8 cellular contexts compared by ENCODE assay signal in the genomic region with DNA sequence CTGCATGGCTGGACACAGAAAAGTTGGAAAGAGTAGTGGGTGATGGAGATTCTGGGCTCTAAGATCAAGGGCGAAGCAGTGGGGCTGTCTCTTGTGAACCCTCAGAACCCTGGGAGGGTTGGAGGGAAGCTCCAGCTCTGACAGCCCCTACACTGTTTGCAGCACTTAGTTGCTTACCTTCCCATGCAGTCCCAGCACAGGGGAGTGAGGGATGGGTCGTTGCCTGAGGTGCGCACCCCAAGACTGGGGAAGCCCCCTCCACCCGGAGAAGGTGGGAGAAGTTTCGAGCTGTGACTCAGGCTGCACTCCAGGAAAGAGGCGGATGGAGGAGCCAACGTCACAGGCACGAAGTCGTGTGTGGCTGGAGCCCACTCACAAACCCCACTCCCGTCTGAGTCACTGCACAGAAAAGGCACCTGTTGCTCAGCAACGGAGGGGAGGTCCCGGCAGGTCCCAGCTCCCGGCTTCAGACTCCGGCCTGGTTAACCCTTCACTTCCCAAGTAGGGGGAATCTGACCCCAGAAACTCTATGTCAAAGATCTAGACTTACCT.
DNase-seq lines count a peak whose midpoint lies in the region; ATAC-seq, FAIRE-seq and TF ChIP-seq lines count a peak whose summit lies in the region.

No MANE protein-coding gene starts in this region.

- no peaks in the 10 kb centered on the region for H3K4me1 ChIP-seq in suprapubic skin

- H3K27me3 Mint-ChIP-seq in activated CD8-positive, alpha-beta T cell treated with anti-CD3 and anti-CD28 coated beads for 36 hours = peaks cover 37% of the 10 kb centered on the region

- H3K9me3 ChIP-seq in suprapubic skin = no peaks in the 10 kb centered on the region

- peaks cover 19% of the 10 kb centered on the region for H3K4me1 Mint-ChIP-seq in activated CD8-positive, alpha-beta T cell treated with anti-CD3 and anti-CD28 coated beads for 36 hours (ENCODE audit: low read depth)

- no peaks in the 10 kb centered on the region for H3K36me3 Mint-ChIP-seq in activated CD8-positive, alpha-beta T cell treated with anti-CD3 and anti-CD28 coated beads for 36 hours (ENCODE audit: low read depth)

- peak; percentile 61 for DNase-seq in H7
- DNase-seq in activated CD8-positive, alpha-beta T cell treated with anti-CD3 and anti-CD28 coated beads for 36 hours = peak; percentile 89
- peak; percentile 39 to 56 for DNase-seq in foreskin fibroblast
- peak; percentile 53 to 59 for DNase-seq in stimulated activated CD4-positive, alpha-beta T cell treated with anti-CD3 and anti-CD28 coated beads, Interleukin-2, amount 100 ng/mL, for 48 hours
- no peak for DNase-seq in COLO668 (lab: John Stamatoyannopoulos, UW; ENCODE audit: unreplicated experiment)
- no peak for DNase-seq in suprapubic skin (ENCODE audit: low spot score in 2 of 2)
- DNase-seq in GM12892 (ENCODE audit: insufficient read length) = no peak
- DNase-seq in NCI-H2171 (lab: John Stamatoyannopoulos, UW) = no peak

- TF ChIP-seq POLR2A in suprapubic skin (IDR thresholded peaks at IDR 0.05) = no peak
- no peak for TF ChIP-seq POLR2A in GM12892 (IDR thresholded peaks at IDR 0.05; ENCODE audit: low read depth, low read length)

- H3K9me3 Mint-ChIP-seq in activated CD8-positive, alpha-beta T cell treated with anti-CD3 and anti-CD28 coated beads for 36 hours = peaks cover 8% of the 10 kb centered on the region

- ATAC-seq in activated CD8-positive, alpha-beta T cell treated with anti-CD3 and anti-CD28 coated beads for 36 hours = peak; percentile 92

- H3K36me3 ChIP-seq in H7 (replicated peaks; ENCODE audit: control insufficient read depth, insufficient read depth, low read length) (no peaks in the 10 kb centered on the region), suprapubic skin (no peaks in the 10 kb centered on the region)

- H3K4me3 ChIP-seq in H7 (ENCODE audit: insufficient read depth, low read depth, low read length) (no peak overlapping the region), foreskin fibroblast (ENCODE audit: low read depth in 1 of 2, low read length in 2 of 2) (no peak overlapping the region), suprapubic skin (no peak overlapping the region)

- POLR2A ChIA-PET in activated CD8-positive, alpha-beta T cell treated with anti-CD3 and anti-CD28 coated beads for 36 hours (lab: Charles Lee) = no interaction called here

- no peak for FAIRE-seq in GM12892 (lab: Jason Lieb, UNC)

- no peak overlapping the region for H3K27ac ChIP-seq in suprapubic skin

- intact Hi-C loops in activated CD8-positive, alpha-beta T cell treated with anti-CD3 and anti-CD28 coated beads for 36 hours (cut with micrococcal nuclease) = no loop called here

- CTCF ChIA-PET in activated CD8-positive, alpha-beta T cell treated with anti-CD3 and anti-CD28 coated beads for 36 hours (lab: Charles Lee) = interaction anchor here (1.2 kb wide), 1 partner anchor 61 kb away, joined by 3 read pairs; a partner anchor contains a TSS

- no peak for TF ChIP-seq CTCF in activated CD8-positive, alpha-beta T cell treated with anti-CD3 and anti-CD28 coated beads for 36 hours (IDR thresholded peaks at IDR 0.05)
- no peak for TF ChIP-seq CTCF in foreskin fibroblast (IDR thresholded peaks at IDR 0.05; ENCODE audit: low read depth, low read length)
- no peak for TF ChIP-seq CTCF in suprapubic skin (IDR thresholded peaks at IDR 0.05)

- TF ChIP-seq EP300 in suprapubic skin (IDR thresholded peaks at IDR 0.05) = no peak

- no peaks in the 10 kb centered on the region for H3K27me3 ChIP-seq in H7 (ENCODE audit: control insufficient read depth, insufficient read depth, low read length)
- peaks cover 29% of the 10 kb centered on the region for H3K27me3 ChIP-seq in suprapubic skin

- 7% methylated on average over 12 of the region's 14 CpGs for WGBS in suprapubic skin

- peak overlapping the region; percentile 22 for H3K4me3 Mint-ChIP-seq in activated CD8-positive, alpha-beta T cell treated with anti-CD3 and anti-CD28 coated beads for 36 hours

- H3K27ac Mint-ChIP-seq in activated CD8-positive, alpha-beta T cell treated with anti-CD3 and anti-CD28 coated beads for 36 hours = peak overlapping the region; percentile 57

Comparison
In these comparisons a context has a peak if more than half of its experiments do, and no peak if none do; other contexts are left out.
1. DNase-seq: peak in H7 (single experiment), activated CD8-positive, alpha-beta T cell treated with anti-CD3 and anti-CD28 coated beads for 36 hours (single experiment), foreskin fibroblast (2 of 2) and stimulated activated CD4-positive, alpha-beta T cell treated with anti-CD3 and anti-CD28 coated beads, Interleukin-2, amount 100 ng/mL, for 48 hours (2 of 2); none in COLO668 (single experiment), suprapubic skin (0 of 2), GM12892 (single experiment) and NCI-H2171 (single experiment).